ENCODE assay signal across 8 cellular contexts in the genomic region with DNA sequence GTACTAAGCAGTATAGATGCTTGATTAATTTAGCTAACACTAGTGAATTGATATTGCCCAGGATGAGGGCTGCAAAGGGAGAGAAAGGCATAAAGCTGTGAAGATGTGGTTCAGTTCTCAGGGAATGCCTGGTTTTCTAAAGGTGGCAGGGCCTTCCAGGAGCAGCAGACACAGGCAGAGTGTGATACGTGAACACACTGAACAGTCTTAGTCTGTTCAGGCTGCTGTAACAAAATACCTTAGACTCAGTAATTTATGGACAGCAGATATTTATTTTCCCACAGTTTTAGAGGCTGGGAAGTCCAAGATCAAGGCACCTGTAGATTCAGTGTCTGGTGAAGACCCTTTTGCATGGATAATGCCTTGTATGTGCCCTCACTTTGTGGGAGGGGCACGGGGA.
"Had no signal": no experiment of that assay in that cellular context is flagged by ENCODE, and none has a peak within 500 bp of the region (broad histone marks: within the 10 kb centered on the region; RNA-seq: fewer than 3 reads in every experiment).

No MANE protein-coding gene starts in this region.

- DNase-seq: GM23248, GOT3, H9, HCEC 1CT, KG1 had no signal

- H3K27ac ChIP-seq: GM23248 had no signal

- FAIRE-seq: H54, HTR-8/SVneo, K562 had no signal

- H3K4me3 ChIP-seq: GM23248, K562 had no signal

- H3K9ac ChIP-seq: GM23248 had no signal

- ATAC-seq: K562 had no signal

- H2AFZ ChIP-seq: GM23248 had no signal
